In the genomic region with DNA sequence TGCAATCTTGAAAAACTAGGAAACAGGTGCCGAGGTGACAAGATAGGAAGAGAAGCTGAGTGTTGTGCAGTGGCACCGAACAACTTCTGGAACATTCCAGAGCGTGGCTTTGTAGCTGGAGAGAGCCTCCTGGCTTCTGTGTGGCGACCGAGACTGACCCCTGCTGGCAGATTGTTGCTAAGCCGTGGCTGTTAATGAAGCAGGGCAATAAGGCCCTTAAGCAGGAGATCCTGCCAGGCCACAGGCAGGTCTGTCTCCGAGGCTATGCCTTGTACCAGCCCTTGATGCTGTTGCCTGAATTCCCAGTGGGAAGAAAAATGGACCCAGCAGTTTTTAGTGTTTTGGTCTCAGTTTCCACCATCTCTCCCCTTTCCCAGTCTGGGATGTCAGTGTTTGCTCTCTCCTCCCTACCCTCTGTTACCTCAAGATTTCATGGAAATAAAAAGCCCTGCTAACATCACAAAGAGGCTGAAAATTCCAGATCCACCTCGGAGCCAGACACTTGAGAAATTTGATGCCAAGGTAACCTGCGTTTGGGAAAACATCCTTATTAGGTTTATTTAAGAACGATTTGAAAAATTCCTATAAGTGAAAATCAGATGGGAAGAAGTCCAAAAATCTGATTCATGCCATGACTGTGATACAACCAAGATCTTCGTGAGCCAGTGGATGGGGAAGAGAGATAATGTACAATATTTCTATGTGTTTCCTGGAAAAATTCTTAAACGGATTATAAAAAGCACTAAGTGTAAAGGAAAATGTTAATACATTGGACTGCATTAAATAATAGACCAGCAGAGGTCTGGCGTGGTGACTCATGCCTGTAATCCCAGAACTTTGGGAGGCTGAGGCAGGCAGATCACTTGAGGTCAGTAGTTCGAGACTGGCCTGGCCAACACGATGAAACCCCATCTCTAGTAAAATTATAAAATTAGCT, we compare ENCODE assay signal across 8 cellular contexts.
A peak's percentile ranks its signal among the peaks of the same experiment; 100 is the strongest.
DNase-seq lines count a peak whose midpoint lies in the region; ATAC-seq lines count a peak whose summit lies in the region.

No MANE protein-coding gene starts in this region.

- DNase-seq in GF-D8 (lab: John Stamatoyannopoulos, UW) (peak; percentile 45), HCEC 1CT (peak; percentile 75), NCI-H1694 (lab: John Stamatoyannopoulos, UW) (peak; percentile 35), cerebellar cortex (ENCODE audit: low spot score) (peak; percentile 70), left kidney (ENCODE audit: low read depth, low spot score) (peak; percentile 85)
- DNase-seq in activated CD4-positive, CD25-positive, alpha-beta regulatory T cell treated with anti-CD3 and anti-CD28 coated beads, Interleukin-2, amount 50 U/mL, for 72 hours = peak; percentile 82
- DNase-seq in stimulated activated CD4-positive, alpha-beta T cell treated with anti-CD3 and anti-CD28 coated beads, Interleukin-4, amount 100 ng/mL, for 48 hours (ENCODE audit: low read depth in 2 of 2) = peak; percentile 76

- no peak for ATAC-seq in GM21717 (IDR thresholded peaks at IDR 0.05; ENCODE audit: unreplicated experiment)

Comparison
In these comparisons a context has a peak if more than half of its experiments do, and no peak if none do; other contexts are left out.
1. DNase-seq: peak in every context shown above with its lines; median percentile 85 in left kidney; 82 in activated CD4-positive, CD25-positive, alpha-beta regulatory T cell treated with anti-CD3 and anti-CD28 coated beads, Interleukin-2, amount 50 U/mL, for 72 hours; 76 in stimulated activated CD4-positive, alpha-beta T cell treated with anti-CD3 and anti-CD28 coated beads, Interleukin-4, amount 100 ng/mL, for 48 hours; 75 in HCEC 1CT; 70 in cerebellar cortex; 45 in GF-D8; 35 in NCI-H1694.